In genomic region chrX:347351-348117, GRCh38 we compare ENCODE assay signal across 21 cellular contexts.
"Had no signal": no experiment of that assay in that cellular context is flagged by ENCODE, and none has a peak within 500 bp of the region (broad histone marks: within the 10 kb centered on the region; RNA-seq: fewer than 3 reads in every experiment).

No MANE protein-coding gene starts in this region.

- H3K9me3 Mint-ChIP-seq: activated T-cell treated with anti-CD3 and anti-CD28 coated beads, Interleukin-2, amount 50 U/mL, for 4 hours; activated T-helper 2 cell treated with anti-CD3 and anti-CD28 coated beads, Interferon-gamma antibody, Interleukin-2, Interleukin-4, amounts not matched to agents 10 μg/mL and 5 μg/mL and 100 μg/mL, durations not matched to agents 14 hours and 24 hours and 36 hours; central memory CD8-positive, alpha-beta T cell had no signal

- H3K27ac Mint-ChIP-seq: activated naive CD8-positive, alpha-beta T cell; activated T-helper 2 cell treated with anti-CD3 and anti-CD28 coated beads, Interferon-gamma antibody, Interleukin-2, Interleukin-4, amounts not matched to agents 10 μg/mL and 5 μg/mL and 100 μg/mL, durations not matched to agents 14 hours and 24 hours and 36 hours had no signal

- H3K4me1 ChIP-seq: colonic mucosa, pancreas had no signal

- H3K4me3 ChIP-seq: adrenal gland, colonic mucosa, dorsolateral prefrontal cortex, esophagus muscularis mucosa, lung, pancreas had no signal

- H3K27me3 Mint-ChIP-seq: activated naive CD8-positive, alpha-beta T cell; central memory CD8-positive, alpha-beta T cell; naive thymus-derived CD8-positive, alpha-beta T cell had no signal

- FAIRE-seq: astrocyte, frontal cortex, pancreas had no signal

- H3K27me3 ChIP-seq: adrenal gland, colonic mucosa, dorsolateral prefrontal cortex, esophagus muscularis mucosa, neutrophil, pancreas had no signal

- H3K4me3 Mint-ChIP-seq: activated naive CD8-positive, alpha-beta T cell; activated T-cell treated with anti-CD3 and anti-CD28 coated beads, Interleukin-2, amount 50 U/mL, for 4 hours; central memory CD8-positive, alpha-beta T cell; naive thymus-derived CD8-positive, alpha-beta T cell had no signal

- H3K27ac ChIP-seq: colonic mucosa, dorsolateral prefrontal cortex, esophagus muscularis mucosa, neutrophil, pancreas had no signal

- ATAC-seq: activated T-cell treated with anti-CD3 and anti-CD28 coated beads, Interleukin-2, amount 50 U/mL, for 4 hours; naive thymus-derived CD8-positive, alpha-beta T cell; SK-N-SH treated with all-trans-retinoic acid at 6 μM for 48 hours; stimulated activated naive CD8-positive, alpha-beta T cell treated with anti-CD3 and anti-CD28 coated beads, Interleukin-15, Interleukin-2, amounts not matched to agents 100 U/mL and 50 U/mL, for 24 hours had no signal

- H3K9me3 ChIP-seq: adrenal gland, colonic mucosa, esophagus muscularis mucosa, neutrophil, pancreas had no signal

- H3K36me3 ChIP-seq: adrenal gland, colonic mucosa, pancreas had no signal

- DNase-seq: activated CD4-positive, alpha-beta T cell treated with anti-CD3 and anti-CD28 coated beads for 1 hour; activated naive CD4-positive, alpha-beta T cell; activated T-cell treated with anti-CD3 and anti-CD28 coated beads, Interleukin-2, amount 50 U/mL, for 4 hours; colonic mucosa; glutamatergic neuron; hippocampal formation; naive thymus-derived CD8-positive, alpha-beta T cell; stimulated activated CD4-positive, alpha-beta T cell treated with anti-CD3 and anti-CD28 coated beads, Interleukin-4, amount 100 ng/mL, for 24 hours; stimulated activated naive CD8-positive, alpha-beta T cell treated with anti-CD3 and anti-CD28 coated beads, Interleukin-15, Interleukin-2, amounts not matched to agents 100 U/mL and 50 U/mL, for 24 hours had no signal
